21 cellular contexts compared by ENCODE assay signal in genomic region chr22:50732681-50733080, GRCh38. TPM values are rescaled to one million over a fixed set of nuclear protein-coding genes. Genes with fewer than 3 reads are reported as not detected.
DNase-seq lines count a peak whose midpoint lies in the region; ATAC-seq and TF ChIP-seq lines count a peak whose summit lies in the region.
"Had no signal": no experiment of that assay in that cellular context is flagged by ENCODE, and none has a peak within 500 bp of the region (broad histone marks: within the 10 kb centered on the region; RNA-seq: fewer than 3 reads in every experiment).

No MANE protein-coding gene starts in this region.

- H2BK120ac ChIP-seq in neuronal stem cell (ENCODE audit: low read depth, low read length) = no peak overlapping the region

- H3K36me3 ChIP-seq in neuronal stem cell (replicated peaks in 1 of 2; ENCODE audit: control insufficient read depth in 2 of 2, insufficient read depth in 2 of 2, low read length in 2 of 2) = peaks cover 5 to 12% of the 10 kb centered on the region in 2 donors
- H3K36me3 ChIP-seq: right lobe of liver had no signal

- intact Hi-C loops in left ventricle myocardium superior (cut with micrococcal nuclease) = no loop called here
- intact Hi-C loops in Right ventricle myocardium superior (cut with DNase I) = no loop called here

- H3K4ac ChIP-seq in neuronal stem cell (ENCODE audit: low read length) = no peak overlapping the region

- H3K27ac Mint-ChIP-seq in endothelial cell (ENCODE audit: unreplicated experiment) = peak overlapping the region; percentile 89
- H3K27ac Mint-ChIP-seq: activated T-helper 2 cell treated with anti-CD3 and anti-CD28 coated beads, Interferon-gamma antibody, Interleukin-2, Interleukin-4, amounts not matched to agents 10 μg/mL and 5 μg/mL and 100 μg/mL, durations not matched to agents 14 hours and 24 hours and 36 hours; T-helper 1 cell treated with Interleukin-12 subunit alpha and Interleukin-12 subunit beta and Interleukin-4 antibody, amounts not matched to agents 30 μg/mL and 1 μg/mL, for 36 hours had no signal

- H2BK12ac ChIP-seq in neuronal stem cell (ENCODE audit: low read length) = no peak overlapping the region

- H3K27ac ChIP-seq in neuronal stem cell (replicated peaks; ENCODE audit: low read length) = no peak overlapping the region
- H3K27ac ChIP-seq: BLaER1 treated with 17β-estradiol and CSF1 and Interleukin-3, amounts not matched to agents 10 nM and 100 nM; right lobe of liver; stomach had no signal

- no CpG with 5 or more reads among the region's 12 CpGs for WGBS in neuronal stem cell (ENCODE audit: extremely low coverage in 2 of 2, insufficient read length in 2 of 2, insufficient replicate concordance in 1 of 2), 2 donors

- H4K8ac ChIP-seq in neuronal stem cell (ENCODE audit: low read depth, low read length) = no peak overlapping the region

- H3K4me3 ChIP-seq in neuronal stem cell (ENCODE audit: low read length in 2 of 2) = no peak overlapping the region
- H3K4me3 ChIP-seq: BLaER1 treated with 17β-estradiol and CSF1 and Interleukin-3, amounts not matched to agents 10 nM and 100 nM; mucosa of descending colon; right lobe of liver had no signal

- peak; percentile 0 for DNase-seq in left ventricle myocardium superior
- DNase-seq in Right ventricle myocardium superior = no peak
- DNase-seq in endothelial cell (ENCODE audit: low spot score) = peak; percentile 1
- no peak for DNase-seq in neuronal stem cell (ENCODE audit: low spot score)
- no peak for DNase-seq in DMS153 (lab: John Stamatoyannopoulos, UW)
- DNase-seq in stimulated activated CD4-positive, alpha-beta T cell treated with anti-CD3 and anti-CD28 coated beads, Interleukin-4, amount 100 ng/mL, for 4 hours = no peak
- DNase-seq: cortex of kidney, H9, NCI-H187 treated with DMSO at 0.1 percent for 48 hours, NCI-H510A had no signal

- no peaks in the 10 kb centered on the region for H3K9me3 ChIP-seq in neuronal stem cell (replicated peaks in 1 of 2; ENCODE audit: control insufficient read depth in 2 of 2, insufficient read depth in 1 of 2, low read depth in 1 of 2, low read length in 2 of 2)
- H3K9me3 ChIP-seq: BLaER1 treated with 17β-estradiol and CSF1 and Interleukin-3, amounts not matched to agents 10 nM and 100 nM; mucosa of descending colon; right lobe of liver; SK-N-SH; stomach had no signal

- no peak overlapping the region for H2AFZ ChIP-seq in neuronal stem cell (ENCODE audit: low read length)

- no peak overlapping the region for H3K4me2 ChIP-seq in neuronal stem cell (ENCODE audit: insufficient read depth, low read length, poor library complexity, severe bottlenecking)
- H3K4me2 ChIP-seq: BLaER1 treated with 17β-estradiol and CSF1 and Interleukin-3, amounts not matched to agents 10 nM and 100 nM; SK-N-SH had no signal

- no peak overlapping the region for H3K14ac ChIP-seq in neuronal stem cell (ENCODE audit: low read length)

- H3K4me1 Mint-ChIP-seq in endothelial cell (ENCODE audit: unreplicated experiment) = peaks cover 13% of the 10 kb centered on the region

- no peak overlapping the region for H3K9ac ChIP-seq in neuronal stem cell (ENCODE audit: low read depth, low read length, poor library complexity)
- H3K9ac ChIP-seq: BLaER1 treated with 17β-estradiol and CSF1 and Interleukin-3, amounts not matched to agents 10 nM and 100 nM; SK-N-SH had no signal

- peaks cover 35% of the 10 kb centered on the region for H3K36me3 Mint-ChIP-seq in endothelial cell (ENCODE audit: low read depth, unreplicated experiment)

- peaks cover 0 to 9% of the 10 kb centered on the region in 2 donors for H3K4me1 ChIP-seq in neuronal stem cell (ENCODE audit: control insufficient read depth in 2 of 2, insufficient read depth in 1 of 2, low read depth in 1 of 2, low read length in 2 of 2)
- H3K4me1 ChIP-seq: right lobe of liver had no signal

- ATAC-seq in left ventricle myocardium superior = no peak
- no peak for ATAC-seq in Right ventricle myocardium superior (ENCODE audit: poor library complexity)
- ATAC-seq in GM19351 (IDR thresholded peaks at IDR 0.05; ENCODE audit: unreplicated experiment) = no peak

- H2BK5ac ChIP-seq in neuronal stem cell (ENCODE audit: low read length) = peak overlapping the region; percentile 87

- peaks cover 64% of the 10 kb centered on the region for H3K27me3 Mint-ChIP-seq in endothelial cell (ENCODE audit: unreplicated experiment)

- peak overlapping the region; percentile 67 for H2BK15ac ChIP-seq in neuronal stem cell (ENCODE audit: low read length)

- peaks cover 0 to 23% (median 0%) of the 10 kb centered on the region in 3 experiments for H3K27me3 ChIP-seq in neuronal stem cell (ENCODE audit: control insufficient read depth in 3 of 3, insufficient read depth in 3 of 3, low read depth in 1 of 3, low read length in 3 of 3)
- H3K27me3 ChIP-seq: BLaER1 treated with 17β-estradiol and CSF1 and Interleukin-3, amounts not matched to agents 10 nM and 100 nM; right lobe of liver had no signal

- H2AK5ac ChIP-seq in neuronal stem cell (ENCODE audit: low read depth, low read length) = no peak overlapping the region

- no peak for TF ChIP-seq CTCF in endothelial cell (IDR thresholded peaks at IDR 0.05; ENCODE audit: unreplicated experiment)

- H3K4me3 Mint-ChIP-seq in endothelial cell (ENCODE audit: unreplicated experiment) = peak overlapping the region; percentile 86
- H3K4me3 Mint-ChIP-seq: H9; T-helper 1 cell treated with Interleukin-12 subunit alpha and Interleukin-12 subunit beta and Interleukin-4 antibody, amounts not matched to agents 30 μg/mL and 1 μg/mL, for 36 hours had no signal

- H3K79me1 ChIP-seq in neuronal stem cell (ENCODE audit: low read depth, low read length) = peaks cover 7% of the 10 kb centered on the region

- H3K18ac ChIP-seq in neuronal stem cell (ENCODE audit: low read length) = no peak overlapping the region

- no peaks in the 10 kb centered on the region for H3K9me3 Mint-ChIP-seq in endothelial cell (ENCODE audit: unreplicated experiment)
- H3K9me3 Mint-ChIP-seq: activated T-helper 2 cell treated with anti-CD3 and anti-CD28 coated beads, Interferon-gamma antibody, Interleukin-2, Interleukin-4, amounts not matched to agents 10 μg/mL and 5 μg/mL and 100 μg/mL, durations not matched to agents 14 hours and 24 hours and 36 hours; H9; T-helper 1 cell treated with Interleukin-12 subunit alpha and Interleukin-12 subunit beta and Interleukin-4 antibody, amounts not matched to agents 30 μg/mL and 1 μg/mL, for 36 hours had no signal

- no peak overlapping the region for H4K91ac ChIP-seq in neuronal stem cell (ENCODE audit: low read depth, low read length, poor library complexity)

- no peak overlapping the region for H3K23ac ChIP-seq in neuronal stem cell (ENCODE audit: low read depth, low read length, poor library complexity)

RNA-seq across cellular contexts. Expression of gene ACR, which starts 5.3 kb away (rescaled TPM):
- total RNA-seq in left ventricle myocardium superior = not detected
- total RNA-seq in Right ventricle myocardium superior = 0.43 TPM
- 2.8 TPM for total RNA-seq in endothelial cell (ENCODE audit: unreplicated experiment)
- 0.61 TPM for polyA plus RNA-seq in neuronal stem cell (2013, experiment 1 of 2)
- polyA plus RNA-seq in neuronal stem cell (2013, experiment 2 of 2) = 0.48 TPM
- total RNA-seq: activated T-helper 2 cell treated with anti-CD3 and anti-CD28 coated beads, Interferon-gamma antibody, Interleukin-2, Interleukin-4, amounts not matched to agents 10 μg/mL and 5 μg/mL and 100 μg/mL, durations not matched to agents 14 hours and 24 hours and 36 hours; fibroblast of villous mesenchyme; HT1080 had no signal
- polyA plus RNA-seq: neural cell had no signal

RNA-seq across cellular contexts. Expression of gene RABL2B, which starts 50.8 kb away (rescaled TPM):
- 6.7 TPM for total RNA-seq in left ventricle myocardium superior
- total RNA-seq in Right ventricle myocardium superior = 9.7 TPM
- 31.1 TPM for total RNA-seq in endothelial cell (ENCODE audit: unreplicated experiment)
- polyA plus RNA-seq in neuronal stem cell (2013, experiment 1 of 2) = 26.7 TPM
- 27.6 TPM for polyA plus RNA-seq in neuronal stem cell (2013, experiment 2 of 2)

Comparison
In these comparisons a context has a peak if more than half of its experiments do, and no peak if none do; other contexts are left out.
1. DNase-seq: peak in left ventricle myocardium superior (single experiment) and endothelial cell (single experiment); none in Right ventricle myocardium superior (single experiment), neuronal stem cell (single experiment), DMS153 (single experiment) and stimulated activated CD4-positive, alpha-beta T cell treated with anti-CD3 and anti-CD28 coated beads, Interleukin-4, amount 100 ng/mL, for 4 hours (0 of 2).